Comparison of ENCODE assay signal across 15 cellular contexts in the genomic region with DNA sequence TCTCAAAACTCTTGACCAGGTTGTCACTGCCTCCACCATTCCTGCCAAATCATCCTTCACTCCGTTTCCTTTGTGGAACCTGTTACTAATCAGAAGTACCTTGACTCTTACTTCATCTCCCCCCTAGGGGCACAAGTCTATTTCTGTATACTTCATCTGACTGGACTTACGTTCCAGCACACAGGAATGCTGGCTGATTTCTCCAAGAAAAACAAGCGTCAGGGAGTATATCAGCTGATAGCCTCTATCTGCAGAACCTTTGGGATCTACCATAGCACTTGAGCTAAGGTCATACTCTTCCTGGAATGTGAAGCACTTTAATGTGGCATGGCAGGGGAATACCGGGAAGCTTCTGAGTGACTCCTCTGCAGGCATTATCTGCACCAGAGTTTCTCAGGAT.
"Had no signal": no experiment of that assay in that cellular context is flagged by ENCODE, and none has a peak within 500 bp of the region (broad histone marks: within the 10 kb centered on the region; RNA-seq: fewer than 3 reads in every experiment).

No MANE protein-coding gene starts in this region.

- H3K9me3 ChIP-seq: esophagus squamous epithelium, ovary had no signal

- H3K27ac ChIP-seq: brain microvascular endothelial cell, dorsolateral prefrontal cortex, esophagus squamous epithelium, ovary had no signal

- H3K27me3 ChIP-seq: brain microvascular endothelial cell, ovary had no signal

- H3K4me3 Mint-ChIP-seq: activated T-cell treated with anti-CD3 and anti-CD28 coated beads, Interleukin-2, amount 50 U/mL, for 24 hours; neural crest cell; stimulated activated naive CD8-positive, alpha-beta T cell treated with anti-CD3 and anti-CD28 coated beads, Interleukin-15, Interleukin-2, amounts not matched to agents 100 ng/mL and 50 ng/mL, for 24 hours had no signal

- ATAC-seq: activated CD4-positive, CD25-positive, alpha-beta regulatory T cell treated with anti-CD3 and anti-CD28 coated beads, Interleukin-2, amount 50 U/mL, for 24 hours; activated naive CD4-positive, alpha-beta T cell treated with anti-CD3 and anti-CD28 coated beads, Interleukin-2, amount 50 U/mL, for 72 hours had no signal

- H3K36me3 ChIP-seq: brain microvascular endothelial cell, esophagus squamous epithelium, ovary had no signal

- DNase-seq: activated effector memory CD4-positive, alpha-beta T cell treated with Interleukin-2 at 50 U/mL for 16 hours; activated T-cell treated with anti-CD3 and anti-CD28 coated beads, Interleukin-2, amount 50 U/mL, for 24 hours; amniotic stem cell; brain microvascular endothelial cell; dorsolateral prefrontal cortex; esophagus squamous epithelium; foreskin fibroblast; glutamatergic neuron; ovary; stimulated activated CD4-positive, alpha-beta T cell treated with anti-CD3 and anti-CD28 coated beads, Interleukin-15, amount 100 ng/mL, for 24 hours; stimulated activated CD4-positive, alpha-beta T cell treated with anti-CD3 and anti-CD28 coated beads, Interleukin-4, amount 100 ng/mL, for 24 hours had no signal

- H3K9me3 Mint-ChIP-seq: activated T-cell treated with anti-CD3 and anti-CD28 coated beads, Interleukin-2, amount 50 U/mL, for 24 hours; stimulated activated naive CD8-positive, alpha-beta T cell treated with anti-CD3 and anti-CD28 coated beads, Interleukin-15, Interleukin-2, amounts not matched to agents 100 ng/mL and 50 ng/mL, for 24 hours had no signal

- H3K27ac Mint-ChIP-seq: activated naive CD4-positive, alpha-beta T cell treated with anti-CD3 and anti-CD28 coated beads, Interleukin-2, amount 50 U/mL, for 72 hours; activated T-cell treated with anti-CD3 and anti-CD28 coated beads, Interleukin-2, amount 50 U/mL, for 24 hours; stimulated activated naive CD8-positive, alpha-beta T cell treated with anti-CD3 and anti-CD28 coated beads, Interleukin-15, Interleukin-2, amounts not matched to agents 100 ng/mL and 50 ng/mL, for 24 hours had no signal

- H3K4me3 ChIP-seq: dorsolateral prefrontal cortex, esophagus squamous epithelium, ovary had no signal

- H3K4me1 ChIP-seq: esophagus squamous epithelium had no signal
